ENCODE assay signal across 10 cellular contexts in the genomic region with DNA sequence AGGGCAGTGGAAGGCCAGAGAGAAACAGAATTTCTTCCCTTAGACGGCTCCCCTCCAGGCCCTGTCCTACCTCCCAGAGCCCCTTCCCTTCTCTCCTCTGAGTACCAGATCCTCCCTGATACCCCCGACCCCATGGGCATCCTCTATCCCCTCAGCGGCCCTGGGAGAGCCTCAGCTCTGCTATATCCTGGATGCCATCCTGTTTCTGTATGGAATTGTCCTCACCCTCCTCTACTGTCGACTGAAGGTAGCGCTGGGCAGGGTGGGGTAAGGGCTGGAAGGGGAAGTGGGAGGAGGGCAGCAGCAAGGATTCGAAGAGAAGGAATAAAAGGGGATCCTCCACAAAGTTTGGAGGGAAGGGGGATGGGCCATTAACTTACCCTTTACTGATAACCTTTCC.
DNase-seq lines count a peak whose midpoint lies in the region; ATAC-seq and TF ChIP-seq lines count a peak whose summit lies in the region.
"Had no signal": no experiment of that assay in that cellular context is flagged by ENCODE, and none has a peak within 500 bp of the region (broad histone marks: within the 10 kb centered on the region; RNA-seq: fewer than 3 reads in every experiment).

No MANE protein-coding gene starts in this region.

- H3K27ac ChIP-seq in ACC112 (ENCODE audit: low read depth, low read length) (peak overlapping the region; percentile 99), brain microvascular endothelial cell (peak overlapping the region; percentile 86)

- peaks cover 6% of the 10 kb centered on the region; the same call in 1 of the 2 replicates for H3K36me3 ChIP-seq in ACC112 (ENCODE audit: insufficient read depth, low read length)
- peaks cover 26% of the 10 kb centered on the region for H3K36me3 ChIP-seq in brain microvascular endothelial cell (replicated peaks)

- peak overlapping the region; percentile 87 for H3K27ac Mint-ChIP-seq in nephron progenitor cell

- peaks cover 7% of the 10 kb centered on the region for H3K27me3 Mint-ChIP-seq in nephron progenitor cell (ENCODE audit: low read depth, poor library complexity)

- no peak for DNase-seq in brain microvascular endothelial cell
- DNase-seq in nephron progenitor cell: no peak
- DNase-seq in iPS-NIHi7 (ENCODE audit: extremely low spot score): no peak
- no peak for DNase-seq in GM19240 (ENCODE audit: insufficient read length, low spot score)
- DNase-seq in epidermal melanocyte (ENCODE audit: insufficient read length, low spot score): no peak
- DNase-seq: NCI-H1092 had no signal

- H3K27me3 ChIP-seq in ACC112 (ENCODE audit: insufficient read depth, low read length) (no peaks in the 10 kb centered on the region), brain microvascular endothelial cell (replicated peaks) (no peaks in the 10 kb centered on the region)

- in situ Hi-C loops in brain microvascular endothelial cell (cut with HindIII; ENCODE audit: low pct_ligation_motif_present, low sequenced_read_pairs): loop anchor here (25.0 kb wide), 1 partner anchor 169 kb away; no protein-coding TSS in a partner anchor

- H3K4me3 Mint-ChIP-seq in nephron progenitor cell: no peak overlapping the region
- H3K4me3 Mint-ChIP-seq: brain had no signal

- no peak overlapping the region for H2AFZ ChIP-seq in ACC112 (ENCODE audit: low read length, unreplicated experiment)

- H3K9me3 Mint-ChIP-seq in nephron progenitor cell: no peaks in the 10 kb centered on the region
- H3K9me3 Mint-ChIP-seq: brain had no signal

- peaks cover 22% of the 10 kb centered on the region for H3K4me1 ChIP-seq in ACC112 (ENCODE audit: control insufficient read depth, insufficient read depth, low read length, unreplicated experiment)

- H3K4me3 ChIP-seq in ACC112 (ENCODE audit: low read depth, low read length) (no peak overlapping the region), brain microvascular endothelial cell (ENCODE audit: low read depth, low read length) (no peak overlapping the region)

- TF ChIP-seq CTCF in brain microvascular endothelial cell (IDR thresholded peaks at IDR 0.05; ENCODE audit: low read depth, low read length, missing control alignments) (no peak), nephron progenitor cell (IDR thresholded peaks at IDR 0.05) (no peak)

- peaks cover 40% of the 10 kb centered on the region for H3K4me1 Mint-ChIP-seq in nephron progenitor cell
- H3K4me1 Mint-ChIP-seq: brain had no signal

- peaks cover 23% of the 10 kb centered on the region for H3K36me3 Mint-ChIP-seq in nephron progenitor cell (ENCODE audit: low read depth)

- no peaks in the 10 kb centered on the region for H3K79me2 ChIP-seq in ACC112 (ENCODE audit: control insufficient read depth, insufficient read depth, low read length, unreplicated experiment)

- ATAC-seq in HG02970 (IDR thresholded peaks at IDR 0.05; ENCODE audit: low FRiP score, unreplicated experiment) (peak; percentile 9), GM18520 (IDR thresholded peaks at IDR 0.05; ENCODE audit: unreplicated experiment) (no peak)
